In genomic region chr3:138360272-138361192, GRCh38 we compare ENCODE assay signal across 26 cellular contexts. TPM values are rescaled to one million over a fixed set of nuclear protein-coding genes. Genes with fewer than 3 reads are reported as not detected.
DNase-seq lines count a peak whose midpoint lies in the region; ATAC-seq lines count a peak whose summit lies in the region.
"Had no signal": no experiment of that assay in that cellular context is flagged by ENCODE, and none has a peak within 500 bp of the region (broad histone marks: within the 10 kb centered on the region; RNA-seq: fewer than 3 reads in every experiment).

No MANE protein-coding gene starts in this region.

- H3K9ac ChIP-seq in skeletal muscle tissue (ENCODE audit: low read depth in 1 of 3, low read length in 3 of 3): peak overlapping the region in 2 of 3 donors; percentile 43 to 62

- H3K4me3 ChIP-seq in skeletal muscle tissue (ENCODE audit: low read length in 3 of 3): peak overlapping the region in 1 of 3 donors; percentile 29
- H3K4me3 ChIP-seq: GM23338, SK-N-MC had no signal

- no peaks in the 10 kb centered on the region for H3K27me3 ChIP-seq in skeletal muscle tissue (ENCODE audit: control insufficient read depth in 3 of 3, insufficient read depth in 3 of 3, low read length in 3 of 3)

- peaks cover 70 to 93% (median 87%) of the 10 kb centered on the region in 3 donors for H3K4me1 ChIP-seq in skeletal muscle tissue (ENCODE audit: control insufficient read depth in 3 of 3, insufficient read depth in 3 of 3, low read length in 3 of 3)

- H3K36me3 ChIP-seq in skeletal muscle tissue (ENCODE audit: control insufficient read depth in 3 of 3, insufficient read depth in 3 of 3, low read length in 3 of 3): peaks cover 0 to 6% (median 6%) of the 10 kb centered on the region in 3 donors

- intact Hi-C loops in cardiac septum (cut with DNase I): loop anchor here (5.0 kb wide), 1 partner anchor 42 kb away; no protein-coding TSS in a partner anchor

- peak overlapping the region; percentile 81 for H3K27ac ChIP-seq in angular gyrus (ENCODE audit: low read depth, low read length)
- peak overlapping the region; percentile 54 for H3K27ac ChIP-seq in skeletal muscle tissue (ENCODE audit: low read depth, low read length)
- H3K27ac ChIP-seq: SK-N-MC had no signal

- peak; percentile 82 for DNase-seq in cardiac septum (ENCODE audit: low spot score)
- DNase-seq in mesenteric fat pad (ENCODE audit: low spot score): peak; percentile 84
- DNase-seq in stimulated activated CD4-positive, alpha-beta T cell treated with anti-CD3 and anti-CD28 coated beads, Interleukin-12 subunit alpha, Interleukin-12 subunit beta, amount 100 ng/mL, for 4 hours: no peak
- DNase-seq in NCI-H2029 treated with DMSO at 0.1 percent for 48 hours (lab: John Stamatoyannopoulos, UW): no peak
- DNase-seq in activated CD4-positive, alpha-beta T cell treated with anti-CD3 and anti-CD28 coated beads, Interleukin-2, amount 50 U/mL, for 1 hour: no peak
- DNase-seq: activated naive CD4-positive, alpha-beta T cell; activated T-cell treated with anti-CD3 and anti-CD28 coated beads, Interleukin-2, amount 50 U/mL, for 1 hour; dermis blood vessel endothelial cell; GDM1; Karpas-422; MV-4-11; naive B cell; NCI-H1694; NCI-H69; retina; stimulated activated CD4-positive, alpha-beta T cell treated with anti-CD3 and anti-CD28 coated beads, Interleukin-15, amount 100 ng/mL, for 24 hours had no signal

- ATAC-seq in GM19397 (IDR thresholded peaks at IDR 0.05; ENCODE audit: unreplicated experiment): no peak
- ATAC-seq: GM23338 had no signal

- H3K9me3 ChIP-seq in skeletal muscle tissue (ENCODE audit: control insufficient read depth in 3 of 3, low read length in 3 of 3): no peaks in the 10 kb centered on the region

RNA-seq across cellular contexts. Expression of gene MRAS, which starts 12.2 kb away (rescaled TPM):
- total RNA-seq in cardiac septum (327 TPM), mesenteric fat pad (232 TPM), skeletal muscle tissue (28.7 TPM)

RNA-seq across cellular contexts. Expression of gene NME9, which starts 30.9 kb away (rescaled TPM):
- total RNA-seq in cardiac septum: not detected
- not detected for total RNA-seq in mesenteric fat pad
- not detected for total RNA-seq in skeletal muscle tissue
- total RNA-seq: A673, B cell, dermis blood vessel endothelial cell, fibroblast of lung, osteoblast, RPMI7951 had no signal

Comparison
In these comparisons a context has a peak if more than half of its experiments do, and no peak if none do; other contexts are left out.
1. DNase-seq: peak in cardiac septum (single experiment) and mesenteric fat pad (single experiment); none in stimulated activated CD4-positive, alpha-beta T cell treated with anti-CD3 and anti-CD28 coated beads, Interleukin-12 subunit alpha, Interleukin-12 subunit beta, amount 100 ng/mL, for 4 hours (single experiment), NCI-H2029 treated with DMSO at 0.1 percent for 48 hours (single experiment) and activated CD4-positive, alpha-beta T cell treated with anti-CD3 and anti-CD28 coated beads, Interleukin-2, amount 50 U/mL, for 1 hour (single experiment).